In the genomic region with DNA sequence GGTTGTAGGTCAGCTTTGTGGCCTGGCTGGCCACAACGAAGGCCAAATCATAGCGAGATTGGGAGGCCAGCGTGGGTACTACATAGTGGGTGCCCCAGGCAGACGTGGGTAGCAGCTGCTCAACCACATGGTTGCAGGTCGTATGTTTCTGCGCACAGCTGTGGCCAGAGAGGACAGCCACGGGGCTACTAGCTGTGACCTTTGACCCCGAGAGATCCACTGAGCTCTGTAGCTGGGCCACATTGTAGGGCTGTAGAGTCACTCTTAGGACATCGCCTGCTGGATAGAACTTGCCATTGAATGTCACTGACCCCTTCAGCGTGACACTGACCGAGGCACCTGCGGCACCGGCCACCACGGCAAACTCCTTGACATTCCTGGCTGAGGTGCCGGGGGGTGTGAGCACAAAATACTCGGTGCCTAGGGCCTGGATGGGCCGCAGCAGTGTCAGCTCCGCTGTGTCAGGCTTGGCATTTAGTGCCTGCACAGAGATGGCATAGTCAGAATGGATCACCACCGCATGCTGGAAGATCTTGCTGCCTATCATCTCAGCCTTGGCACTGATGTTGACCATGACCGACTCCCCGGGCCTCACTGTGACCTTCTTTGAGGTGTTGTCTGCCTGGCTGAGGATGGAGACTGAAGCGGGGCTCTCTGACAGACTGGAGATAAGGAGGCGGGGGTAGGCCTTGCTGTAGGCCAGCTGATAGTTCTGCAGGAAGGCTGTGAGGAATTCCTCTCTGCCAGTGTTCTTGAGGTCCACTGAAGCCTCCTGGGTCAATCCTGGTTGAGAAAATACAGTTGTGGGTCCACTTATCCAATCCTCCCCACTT, we compare ENCODE assay signal across 1 cellular context.
TF ChIP-seq lines count a peak whose summit lies in the region.

No MANE protein-coding gene starts in this region.

TF ChIP-seq in H1, 55 proteins besides CTCF, POLR2A, EP300 and RAD21:
- TF ChIP-seq CHD2 (IDR thresholded peaks at IDR 0.05; ENCODE audit: low read length) (no peak), SP1 (IDR thresholded peaks at IDR 0.05; ENCODE audit: low read depth, low read length) (no peak), HDAC2 (IDR thresholded peaks at IDR 0.05; ENCODE audit: borderline replicate concordance in 1 of 2, low read depth in 2 of 2, low read length in 2 of 2) (no peak), FOSL1 (IDR thresholded peaks at IDR 0.05; ENCODE audit: insufficient read depth, low read depth, low read length) (no peak), CTBP2 (IDR thresholded peaks at IDR 0.05; ENCODE audit: borderline replicate concordance, insufficient read depth, insufficient read length, low read length) (no peak), KDM1A (IDR thresholded peaks at IDR 0.05; ENCODE audit: borderline replicate concordance, low read length) (no peak), HDAC6 (IDR thresholded peaks at IDR 0.05; ENCODE audit: low read depth, low read length) (no peak), YY1 (IDR thresholded peaks at IDR 0.05; ENCODE audit: low read depth, low read length) (no peak), RXRA (IDR thresholded peaks at IDR 0.05; ENCODE audit: insufficient read depth, low read depth, low read length) (no peak), PHF8 (conservative IDR thresholded peaks at IDR 0.05; ENCODE audit: low read depth, low read length) (no peak), CBX5 (IDR thresholded peaks at IDR 0.05; ENCODE audit: low read depth, low read length) (no peak), KDM4A (IDR thresholded peaks at IDR 0.05; ENCODE audit: low read depth, low read length, severe bottlenecking) (no peak), CHD1 (IDR thresholded peaks at IDR 0.05; ENCODE audit: low read depth, low read length) (no peak)
- TF ChIP-seq, protein P1, sequence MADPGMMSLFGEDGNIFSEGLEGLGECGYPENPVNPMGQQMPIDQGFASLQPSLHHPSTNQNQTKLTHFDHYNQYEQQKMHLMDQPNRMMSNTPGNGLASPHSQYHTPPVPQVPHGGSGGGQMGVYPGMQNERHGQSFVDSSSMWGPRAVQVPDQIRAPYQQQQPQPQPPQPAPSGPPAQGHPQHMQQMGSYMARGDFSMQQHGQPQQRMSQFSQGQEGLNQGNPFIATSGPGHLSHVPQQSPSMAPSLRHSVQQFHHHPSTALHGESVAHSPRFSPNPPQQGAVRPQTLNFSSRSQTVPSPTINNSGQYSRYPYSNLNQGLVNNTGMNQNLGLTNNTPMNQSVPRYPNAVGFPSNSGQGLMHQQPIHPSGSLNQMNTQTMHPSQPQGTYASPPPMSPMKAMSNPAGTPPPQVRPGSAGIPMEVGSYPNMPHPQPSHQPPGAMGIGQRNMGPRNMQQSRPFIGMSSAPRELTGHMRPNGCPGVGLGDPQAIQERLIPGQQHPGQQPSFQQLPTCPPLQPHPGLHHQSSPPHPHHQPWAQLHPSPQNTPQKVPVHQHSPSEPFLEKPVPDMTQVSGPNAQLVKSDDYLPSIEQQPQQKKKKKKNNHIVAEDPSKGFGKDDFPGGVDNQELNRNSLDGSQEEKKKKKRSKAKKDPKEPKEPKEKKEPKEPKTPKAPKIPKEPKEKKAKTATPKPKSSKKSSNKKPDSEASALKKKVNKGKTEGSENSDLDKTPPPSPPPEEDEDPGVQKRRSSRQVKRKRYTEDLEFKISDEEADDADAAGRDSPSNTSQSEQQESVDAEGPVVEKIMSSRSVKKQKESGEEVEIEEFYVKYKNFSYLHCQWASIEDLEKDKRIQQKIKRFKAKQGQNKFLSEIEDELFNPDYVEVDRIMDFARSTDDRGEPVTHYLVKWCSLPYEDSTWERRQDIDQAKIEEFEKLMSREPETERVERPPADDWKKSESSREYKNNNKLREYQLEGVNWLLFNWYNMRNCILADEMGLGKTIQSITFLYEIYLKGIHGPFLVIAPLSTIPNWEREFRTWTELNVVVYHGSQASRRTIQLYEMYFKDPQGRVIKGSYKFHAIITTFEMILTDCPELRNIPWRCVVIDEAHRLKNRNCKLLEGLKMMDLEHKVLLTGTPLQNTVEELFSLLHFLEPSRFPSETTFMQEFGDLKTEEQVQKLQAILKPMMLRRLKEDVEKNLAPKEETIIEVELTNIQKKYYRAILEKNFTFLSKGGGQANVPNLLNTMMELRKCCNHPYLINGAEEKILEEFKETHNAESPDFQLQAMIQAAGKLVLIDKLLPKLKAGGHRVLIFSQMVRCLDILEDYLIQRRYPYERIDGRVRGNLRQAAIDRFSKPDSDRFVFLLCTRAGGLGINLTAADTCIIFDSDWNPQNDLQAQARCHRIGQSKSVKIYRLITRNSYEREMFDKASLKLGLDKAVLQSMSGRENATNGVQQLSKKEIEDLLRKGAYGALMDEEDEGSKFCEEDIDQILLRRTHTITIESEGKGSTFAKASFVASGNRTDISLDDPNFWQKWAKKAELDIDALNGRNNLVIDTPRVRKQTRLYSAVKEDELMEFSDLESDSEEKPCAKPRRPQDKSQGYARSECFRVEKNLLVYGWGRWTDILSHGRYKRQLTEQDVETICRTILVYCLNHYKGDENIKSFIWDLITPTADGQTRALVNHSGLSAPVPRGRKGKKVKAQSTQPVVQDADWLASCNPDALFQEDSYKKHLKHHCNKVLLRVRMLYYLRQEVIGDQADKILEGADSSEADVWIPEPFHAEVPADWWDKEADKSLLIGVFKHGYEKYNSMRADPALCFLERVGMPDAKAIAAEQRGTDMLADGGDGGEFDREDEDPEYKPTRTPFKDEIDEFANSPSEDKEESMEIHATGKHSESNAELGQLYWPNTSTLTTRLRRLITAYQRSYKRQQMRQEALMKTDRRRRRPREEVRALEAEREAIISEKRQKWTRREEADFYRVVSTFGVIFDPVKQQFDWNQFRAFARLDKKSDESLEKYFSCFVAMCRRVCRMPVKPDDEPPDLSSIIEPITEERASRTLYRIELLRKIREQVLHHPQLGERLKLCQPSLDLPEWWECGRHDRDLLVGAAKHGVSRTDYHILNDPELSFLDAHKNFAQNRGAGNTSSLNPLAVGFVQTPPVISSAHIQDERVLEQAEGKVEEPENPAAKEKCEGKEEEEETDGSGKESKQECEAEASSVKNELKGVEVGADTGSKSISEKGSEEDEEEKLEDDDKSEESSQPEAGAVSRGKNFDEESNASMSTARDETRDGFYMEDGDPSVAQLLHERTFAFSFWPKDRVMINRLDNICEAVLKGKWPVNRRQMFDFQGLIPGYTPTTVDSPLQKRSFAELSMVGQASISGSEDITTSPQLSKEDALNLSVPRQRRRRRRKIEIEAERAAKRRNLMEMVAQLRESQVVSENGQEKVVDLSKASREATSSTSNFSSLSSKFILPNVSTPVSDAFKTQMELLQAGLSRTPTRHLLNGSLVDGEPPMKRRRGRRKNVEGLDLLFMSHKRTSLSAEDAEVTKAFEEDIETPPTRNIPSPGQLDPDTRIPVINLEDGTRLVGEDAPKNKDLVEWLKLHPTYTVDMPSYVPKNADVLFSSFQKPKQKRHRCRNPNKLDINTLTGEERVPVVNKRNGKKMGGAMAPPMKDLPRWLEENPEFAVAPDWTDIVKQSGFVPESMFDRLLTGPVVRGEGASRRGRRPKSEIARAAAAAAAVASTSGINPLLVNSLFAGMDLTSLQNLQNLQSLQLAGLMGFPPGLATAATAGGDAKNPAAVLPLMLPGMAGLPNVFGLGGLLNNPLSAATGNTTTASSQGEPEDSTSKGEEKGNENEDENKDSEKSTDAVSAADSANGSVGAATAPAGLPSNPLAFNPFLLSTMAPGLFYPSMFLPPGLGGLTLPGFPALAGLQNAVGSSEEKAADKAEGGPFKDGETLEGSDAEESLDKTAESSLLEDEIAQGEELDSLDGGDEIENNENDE (IDR thresholded peaks at IDR 0.05; ENCODE audit: insufficient replicate concordance, low read length): no peak
